In the genomic region with DNA sequence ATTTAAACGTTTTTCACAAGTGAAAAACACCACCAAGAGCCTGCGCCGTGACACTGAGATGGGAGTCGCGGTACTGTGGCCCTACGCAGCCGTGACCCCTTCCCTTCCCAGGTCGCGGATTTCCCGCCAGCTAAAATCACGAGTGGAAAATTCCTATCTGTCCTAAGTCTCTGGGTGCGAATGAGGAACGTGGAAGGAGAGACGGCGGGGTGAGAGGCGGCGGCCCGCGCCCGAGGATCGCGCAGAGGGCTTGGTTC, we compare ENCODE assay signal across 8 cellular contexts. TPM values are rescaled to one million over a fixed set of nuclear protein-coding genes. Genes with fewer than 3 reads are reported as not detected.
DNase-seq lines count a peak whose midpoint lies in the region; ATAC-seq and TF ChIP-seq lines count a peak whose summit lies in the region.

No MANE protein-coding gene starts in this region.

- no peaks in the 10 kb centered on the region for H3K9me3 ChIP-seq in CD4-positive, alpha-beta T cell (ENCODE audit: control insufficient read depth, low read length)
- H3K9me3 ChIP-seq in Karpas-422 (ENCODE audit: low read length), result no peaks in the 10 kb centered on the region
- no peaks in the 10 kb centered on the region for H3K9me3 ChIP-seq in muscle layer of colon (ENCODE audit: low read length)

- H3K4me1 ChIP-seq in Karpas-422 (ENCODE audit: low read length), result peaks cover 43% of the 10 kb centered on the region
- H3K4me1 ChIP-seq in muscle layer of colon (ENCODE audit: insufficient read depth, low read length), result peaks cover 33% of the 10 kb centered on the region

- H4K20me1 ChIP-seq in Karpas-422 (ENCODE audit: insufficient read depth, low read depth, low read length), result peaks cover 16% of the 10 kb centered on the region; the same call in 1 of the 2 replicates

- peak overlapping the region; percentile 93 for H3K4me3 Mint-ChIP-seq in CD4-positive, alpha-beta T cell

- peaks cover 41% of the 10 kb centered on the region for H3K4me1 Mint-ChIP-seq in CD4-positive, alpha-beta T cell (ENCODE audit: low read depth)

- H3K27me3 Mint-ChIP-seq in CD4-positive, alpha-beta T cell, result peaks cover 8% of the 10 kb centered on the region

- peak in 1 of 10 experiments; percentile 11 for DNase-seq in CD4-positive, alpha-beta T cell
- DNase-seq in Karpas-422, result no peak
- no peak for DNase-seq in coronary artery (ENCODE audit: low spot score)
- DNase-seq in SHP77 treated with DMSO at 0.1 percent for 48 hours (lab: John Stamatoyannopoulos, UW), result no peak
- DNase-seq in NCI-H1694 treated with DMSO at 0.1 percent for 48 hours (lab: John Stamatoyannopoulos, UW), result no peak
- DNase-seq in CD1c-positive myeloid dendritic cell (ENCODE audit: extremely low spot score), result no peak

- H3K9me2 ChIP-seq in Karpas-422 (replicated peaks; ENCODE audit: insufficient read depth, low read length), result no peaks in the 10 kb centered on the region

- peak overlapping the region; percentile 82; the same call in 1 of the 2 replicates for H2AFZ ChIP-seq in Karpas-422 (ENCODE audit: low read length)

- intact Hi-C loops in CD4-positive, alpha-beta T cell (cut with DNase I, micrococcal nuclease), result loop anchor here (1.0 to 10.0 kb wide), 8 partner anchors 32 to 1339 kb away; partner anchors contain the start of genes HS1BP3 (in 1 of the 2), LAPTM4A (in 1 of the 2), PUM2 (in 1 of the 2) and RDH14 (in 1 of the 2)

- peak overlapping the region; percentile 97 for H3K27ac ChIP-seq in CD4-positive, alpha-beta T cell (ENCODE audit: low read depth, low read length)
- H3K27ac ChIP-seq in Karpas-422 (ENCODE audit: low read length) (peak overlapping the region; percentile 89; the same call in 1 of the 2 replicates), coronary artery (peak overlapping the region; percentile 93 to 98), muscle layer of colon (ENCODE audit: low read depth, low read length) (peak overlapping the region; percentile 89)

- H3K4me3 ChIP-seq in Karpas-422 (ENCODE audit: low read length), result peak overlapping the region; percentile 82
- peak overlapping the region; percentile 83 for H3K4me3 ChIP-seq in coronary artery
- H3K4me3 ChIP-seq in muscle layer of colon (ENCODE audit: low read depth in 1 of 2, low read length in 2 of 2), result peak overlapping the region; percentile 75 to 79

- CTCF ChIA-PET in CD4-positive, alpha-beta T cell (lab: Charles Lee), result interaction anchor here (1.0 kb wide), 1 partner anchor 749 kb away, joined by 3 read pairs; the partner anchor contains the start of gene HS1BP3

- TF ChIP-seq CTCF in CD4-positive, alpha-beta T cell (IDR thresholded peaks at IDR 0.05), result no peak
- TF ChIP-seq CTCF in coronary artery (IDR thresholded peaks at IDR 0.05), result no peak

- no peaks in the 10 kb centered on the region for H3K9me3 Mint-ChIP-seq in CD4-positive, alpha-beta T cell

- H3K27me3 ChIP-seq in CD4-positive, alpha-beta T cell (ENCODE audit: control insufficient read depth, insufficient read depth, low read length), result peaks cover 5% of the 10 kb centered on the region
- no peaks in the 10 kb centered on the region for H3K27me3 ChIP-seq in Karpas-422 (ENCODE audit: low read length)
- no peaks in the 10 kb centered on the region for H3K27me3 ChIP-seq in muscle layer of colon (ENCODE audit: control insufficient read depth in 1 of 2, insufficient read depth in 2 of 2, low read length in 2 of 2)

- H3K36me3 Mint-ChIP-seq in CD4-positive, alpha-beta T cell (ENCODE audit: low read depth), result peaks cover 31% of the 10 kb centered on the region

- H3K4me2 ChIP-seq in Karpas-422 (ENCODE audit: low read depth, low read length, poor library complexity, severe bottlenecking), result peak overlapping the region; percentile 84

- H3K79me2 ChIP-seq in Karpas-422 (ENCODE audit: low read length), result peaks cover 39% of the 10 kb centered on the region

- H3K9ac ChIP-seq in Karpas-422 (ENCODE audit: low read length) (peak overlapping the region; percentile 85), muscle layer of colon (ENCODE audit: low read length) (peak overlapping the region; percentile 77)

- H3K27ac Mint-ChIP-seq in CD4-positive, alpha-beta T cell, result peak overlapping the region; percentile 91

- no peaks in the 10 kb centered on the region for H3K36me3 ChIP-seq in Karpas-422 (ENCODE audit: insufficient read depth, low read length)
- H3K36me3 ChIP-seq in muscle layer of colon (ENCODE audit: insufficient read depth, low read length), result no peaks in the 10 kb centered on the region

- POLR2A ChIA-PET in CD4-positive, alpha-beta T cell (lab: Charles Lee), result interaction anchor here (0.7 to 4.0 kb wide), 14 partner anchors 9 to 1342 kb away, joined by 3 to 37 read pairs (median 5); partner anchors contain the start of genes HS1BP3, LAPTM4A, RDH14 and RHOB

- peak; percentile 5 for ATAC-seq in CD4-positive, alpha-beta T cell (ENCODE audit: poor library complexity)
- ATAC-seq in GM21390 (IDR thresholded peaks at IDR 0.05; ENCODE audit: unreplicated experiment), result peak; percentile 3

RNA-seq across cellular contexts. Expression of gene TTC32, which starts 0.7 kb away (rescaled TPM):
- total RNA-seq in CD4-positive, alpha-beta T cell, result 10 to 100 TPM; 53.1 to 54.2 TPM
- 16.8 and 17.9 TPM in 2 replicates for total RNA-seq in Karpas-422 (2014; rRNA removed; shearing (Covaris generic); ENCODE audit: low replicate concordance)
